17 cellular contexts compared by ENCODE assay signal in the genomic region with DNA sequence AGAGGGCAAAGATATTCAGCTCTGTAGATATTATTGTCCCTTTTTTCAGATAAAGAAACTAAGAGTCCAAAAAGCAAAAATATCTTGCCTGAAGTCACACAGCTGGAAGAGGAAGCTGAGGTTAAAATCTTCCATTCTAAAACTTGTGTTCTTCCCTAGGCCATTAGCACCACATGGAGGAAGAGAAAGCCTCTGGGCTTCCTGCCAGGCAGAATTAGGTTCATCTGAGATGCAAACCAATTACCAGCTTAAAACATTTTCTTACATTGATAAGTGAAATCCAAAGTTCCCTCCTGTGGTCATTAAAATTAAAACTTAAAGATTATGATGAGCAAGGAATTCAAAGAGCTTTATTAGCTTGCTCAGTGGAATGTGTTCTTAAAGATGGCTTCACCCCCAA.
"Had no signal": no experiment of that assay in that cellular context is flagged by ENCODE, and none has a peak within 500 bp of the region (broad histone marks: within the 10 kb centered on the region; RNA-seq: fewer than 3 reads in every experiment).

No MANE protein-coding gene starts in this region.

- H2AFZ ChIP-seq: neural progenitor cell had no signal

- ATAC-seq: activated CD8-positive, alpha-beta T cell treated with anti-CD3 and anti-CD28 coated beads, Interleukin-2, amount 10 ng/mL, durations not matched to agents 7 days and 5 days; esophagus mucosa; stimulated activated naive CD8-positive, alpha-beta T cell treated with anti-CD3 and anti-CD28 coated beads, Interleukin-15, amount 100 ng/mL, for 72 hours had no signal

- H3K4me1 ChIP-seq: breast epithelium had no signal

- H3K4me3 Mint-ChIP-seq: activated CD8-positive, alpha-beta T cell treated with anti-CD3 and anti-CD28 coated beads, Interleukin-2, amount 10 ng/mL, durations not matched to agents 7 days and 5 days; activated naive CD8-positive, alpha-beta T cell treated with anti-CD3 and anti-CD28 coated beads, Interleukin-2, amount 10 ng/mL, durations not matched to agents 7 days and 5 days; neural progenitor cell; stimulated activated naive CD8-positive, alpha-beta T cell treated with anti-CD3 and anti-CD28 coated beads, Interleukin-15, amount 100 ng/mL, for 72 hours had no signal

- H3K36me3 ChIP-seq: breast epithelium, neural progenitor cell, ovary, thoracic aorta had no signal

- DNase-seq: activated CD4-positive, alpha-beta T cell treated with anti-CD3 and anti-CD28 coated beads for 48 hours; activated CD8-positive, alpha-beta memory T cell treated with anti-CD3 and anti-CD28 coated beads, Interleukin-2, amount 50 U/mL, for 48 hours; activated CD8-positive, alpha-beta T cell treated with anti-CD3 and anti-CD28 coated beads, Interleukin-2, amount 10 ng/mL, durations not matched to agents 7 days and 5 days; activated naive CD8-positive, alpha-beta T cell treated with anti-CD3 and anti-CD28 coated beads, Interleukin-2, amount 10 ng/mL, durations not matched to agents 7 days and 5 days; aorta; dorsolateral prefrontal cortex; hippocampal formation; kidney glomerular epithelial cell; ovary; stimulated activated CD4-positive, alpha-beta T cell treated with anti-CD3 and anti-CD28 coated beads, Interleukin-15, amount 100 ng/mL, for 24 hours; stimulated activated CD4-positive, alpha-beta T cell treated with anti-CD3 and anti-CD28 coated beads, Interleukin-4, amount 100 ng/mL, for 24 hours; stimulated activated naive CD8-positive, alpha-beta T cell treated with anti-CD3 and anti-CD28 coated beads, Interleukin-15, amount 100 ng/mL, for 72 hours had no signal

- H3K4me3 ChIP-seq: breast epithelium, dorsolateral prefrontal cortex, neural progenitor cell, ovary, thoracic aorta had no signal

- H3K4me2 ChIP-seq: neural progenitor cell had no signal

- H3K27me3 Mint-ChIP-seq: activated naive CD8-positive, alpha-beta T cell treated with anti-CD3 and anti-CD28 coated beads, Interleukin-2, amount 10 ng/mL, durations not matched to agents 7 days and 5 days; stimulated activated naive CD8-positive, alpha-beta T cell treated with anti-CD3 and anti-CD28 coated beads, Interleukin-15, amount 100 ng/mL, for 72 hours had no signal

- H3K4me1 Mint-ChIP-seq: activated naive CD8-positive, alpha-beta T cell treated with anti-CD3 and anti-CD28 coated beads, Interleukin-2, amount 10 ng/mL, durations not matched to agents 7 days and 5 days; stimulated activated naive CD8-positive, alpha-beta T cell treated with anti-CD3 and anti-CD28 coated beads, Interleukin-15, amount 100 ng/mL, for 72 hours had no signal

- H3K36me3 Mint-ChIP-seq: activated naive CD8-positive, alpha-beta T cell treated with anti-CD3 and anti-CD28 coated beads, Interleukin-2, amount 10 ng/mL, durations not matched to agents 7 days and 5 days; neural progenitor cell had no signal

- H3K27ac Mint-ChIP-seq: activated CD8-positive, alpha-beta T cell treated with anti-CD3 and anti-CD28 coated beads, Interleukin-2, amount 10 ng/mL, durations not matched to agents 7 days and 5 days; activated naive CD8-positive, alpha-beta T cell treated with anti-CD3 and anti-CD28 coated beads, Interleukin-2, amount 10 ng/mL, durations not matched to agents 7 days and 5 days; stimulated activated naive CD8-positive, alpha-beta T cell treated with anti-CD3 and anti-CD28 coated beads, Interleukin-15, amount 100 ng/mL, for 72 hours had no signal

- H3K9me3 ChIP-seq: breast epithelium, ovary, thoracic aorta had no signal

- H3K27ac ChIP-seq: breast epithelium, neural progenitor cell, ovary, thoracic aorta, VCaP had no signal
